ENCODE assay signal across 17 cellular contexts in genomic region chr16:87252269-87252970, GRCh38.
DNase-seq lines count a peak whose midpoint lies in the region; ATAC-seq and TF ChIP-seq lines count a peak whose summit lies in the region.
"Had no signal": no experiment of that assay in that cellular context is flagged by ENCODE, and none has a peak within 500 bp of the region (broad histone marks: within the 10 kb centered on the region; RNA-seq: fewer than 3 reads in every experiment).

No MANE protein-coding gene starts in this region.

- intact Hi-C loops in activated CD4-positive, alpha-beta T cell treated with anti-CD3 and anti-CD28 coated beads for 36 hours (cut with DNase I, micrococcal nuclease) = no loop called here
- intact Hi-C loops in upper lobe of right lung (cut with DNase I) = no loop called here

- no peak overlapping the region for H3K4me3 ChIP-seq in upper lobe of right lung
- H3K4me3 ChIP-seq: GM12878, HAP-1 had no signal

- peak; percentile 19 for ATAC-seq in activated CD4-positive, alpha-beta T cell treated with anti-CD3 and anti-CD28 coated beads for 36 hours
- ATAC-seq in stimulated activated naive CD8-positive, alpha-beta T cell treated with anti-CD3 and anti-CD28 coated beads, Interleukin-15, Interleukin-2, amounts not matched to agents 100 U/mL and 50 U/mL, for 24 hours = peak; percentile 70
- no peak for ATAC-seq in stimulated activated naive CD8-positive, alpha-beta T cell treated with anti-CD3 and anti-CD28 coated beads, Interleukin-15, amount 100 ng/mL, for 72 hours
- no peak for ATAC-seq in upper lobe of right lung
- no peak for ATAC-seq in GM19035 (IDR thresholded peaks at IDR 0.05; ENCODE audit: unreplicated experiment)
- ATAC-seq: GM12878 had no signal

- no peaks in the 10 kb centered on the region for H3K9me3 Mint-ChIP-seq in activated CD4-positive, alpha-beta T cell treated with anti-CD3 and anti-CD28 coated beads for 36 hours (ENCODE audit: low read depth)
- no peaks in the 10 kb centered on the region for H3K9me3 Mint-ChIP-seq in stimulated activated naive CD8-positive, alpha-beta T cell treated with anti-CD3 and anti-CD28 coated beads, Interleukin-15, amount 100 ng/mL, for 72 hours
- H3K9me3 Mint-ChIP-seq in T-helper 2 cell treated with Interferon-gamma antibody and Interleukin-4, amounts not matched to agents 5 μg/mL and 100 μg/mL, for 36 hours = no peaks in the 10 kb centered on the region

- POLR2A ChIA-PET in activated CD4-positive, alpha-beta T cell treated with anti-CD3 and anti-CD28 coated beads for 36 hours (lab: Charles Lee) = no interaction called here
- POLR2A ChIA-PET in HEK293T (lab: Yijun Ruan, JAX) = no interaction called here

- H3K4me3 Mint-ChIP-seq in activated CD4-positive, alpha-beta T cell treated with anti-CD3 and anti-CD28 coated beads for 36 hours = no peak overlapping the region
- H3K4me3 Mint-ChIP-seq in stimulated activated naive CD8-positive, alpha-beta T cell treated with anti-CD3 and anti-CD28 coated beads, Interleukin-15, amount 100 ng/mL, for 72 hours = no peak overlapping the region
- H3K4me3 Mint-ChIP-seq in T-helper 2 cell treated with Interferon-gamma antibody and Interleukin-4, amounts not matched to agents 5 μg/mL and 100 μg/mL, for 36 hours = no peak overlapping the region

- no peaks in the 10 kb centered on the region for H3K36me3 Mint-ChIP-seq in activated CD4-positive, alpha-beta T cell treated with anti-CD3 and anti-CD28 coated beads for 36 hours (ENCODE audit: low read depth)
- H3K36me3 Mint-ChIP-seq in T-helper 2 cell treated with Interferon-gamma antibody and Interleukin-4, amounts not matched to agents 5 μg/mL and 100 μg/mL, for 36 hours (ENCODE audit: low read depth) = no peaks in the 10 kb centered on the region

- H3K4me1 Mint-ChIP-seq in activated CD4-positive, alpha-beta T cell treated with anti-CD3 and anti-CD28 coated beads for 36 hours = peaks cover 6% of the 10 kb centered on the region
- peaks cover 11% of the 10 kb centered on the region for H3K4me1 Mint-ChIP-seq in stimulated activated naive CD8-positive, alpha-beta T cell treated with anti-CD3 and anti-CD28 coated beads, Interleukin-15, amount 100 ng/mL, for 72 hours
- H3K4me1 Mint-ChIP-seq in T-helper 2 cell treated with Interferon-gamma antibody and Interleukin-4, amounts not matched to agents 5 μg/mL and 100 μg/mL, for 36 hours (ENCODE audit: low read depth) = peaks cover 23% of the 10 kb centered on the region

- no peaks in the 10 kb centered on the region for H3K9me3 ChIP-seq in upper lobe of right lung
- H3K9me3 ChIP-seq: HAP-1 had no signal

- no peaks in the 10 kb centered on the region for H3K4me1 ChIP-seq in upper lobe of right lung
- H3K4me1 ChIP-seq: HAP-1 had no signal

- no peaks in the 10 kb centered on the region for H3K27me3 ChIP-seq in upper lobe of right lung

- no peak for TF ChIP-seq CTCF in upper lobe of right lung (IDR thresholded peaks at IDR 0.05)

- no peak overlapping the region for H3K27ac ChIP-seq in upper lobe of right lung
- H3K27ac ChIP-seq: C4-2B had no signal

- CTCF ChIA-PET in activated CD4-positive, alpha-beta T cell treated with anti-CD3 and anti-CD28 coated beads for 36 hours (lab: Charles Lee) = interaction anchor here (0.7 kb wide), 2 partner anchors 51 to 122 kb away, joined by 3 read pairs; no protein-coding TSS in a partner anchor
- CTCF ChIA-PET in HEK293T (lab: Yijun Ruan, JAX) = no interaction called here

- no peak overlapping the region for H3K27ac Mint-ChIP-seq in activated CD4-positive, alpha-beta T cell treated with anti-CD3 and anti-CD28 coated beads for 36 hours
- H3K27ac Mint-ChIP-seq in stimulated activated naive CD8-positive, alpha-beta T cell treated with anti-CD3 and anti-CD28 coated beads, Interleukin-15, amount 100 ng/mL, for 72 hours = no peak overlapping the region
- H3K27ac Mint-ChIP-seq in T-helper 2 cell treated with Interferon-gamma antibody and Interleukin-4, amounts not matched to agents 5 μg/mL and 100 μg/mL, for 36 hours = no peak overlapping the region

- H3K36me3 ChIP-seq in upper lobe of right lung = no peaks in the 10 kb centered on the region
- H3K36me3 ChIP-seq: HAP-1 had no signal

- peak; percentile 12 for DNase-seq in activated CD4-positive, alpha-beta T cell treated with anti-CD3 and anti-CD28 coated beads for 36 hours
- no peak for DNase-seq in activated CD4-positive, alpha-beta T cell treated with anti-CD3 and anti-CD28 coated beads, Interleukin-2, amount 50 U/mL, for 1 hour
- DNase-seq in stimulated activated naive CD8-positive, alpha-beta T cell treated with anti-CD3 and anti-CD28 coated beads, Interleukin-15, Interleukin-2, amounts not matched to agents 100 U/mL and 50 U/mL, for 24 hours = no peak
- DNase-seq in stimulated activated naive CD8-positive, alpha-beta T cell treated with anti-CD3 and anti-CD28 coated beads, Interleukin-15, amount 100 ng/mL, for 72 hours = no peak
- DNase-seq in T-helper 2 cell treated with Interferon-gamma antibody and Interleukin-4, amounts not matched to agents 5 μg/mL and 100 μg/mL, for 36 hours (ENCODE audit: low spot score) = peak; percentile 16
- DNase-seq in upper lobe of right lung = peak; percentile 23
- no peak for DNase-seq in HEK293T (ENCODE audit: extremely low spot score)
- DNase-seq: 8988T, KBM-7, NCI-H1105, NCI-H187, NCI-H446, SHP77 treated with DMSO at 0.1 percent for 48 hours had no signal

- H3K27me3 Mint-ChIP-seq in activated CD4-positive, alpha-beta T cell treated with anti-CD3 and anti-CD28 coated beads for 36 hours = no peaks in the 10 kb centered on the region
- no peaks in the 10 kb centered on the region for H3K27me3 Mint-ChIP-seq in stimulated activated naive CD8-positive, alpha-beta T cell treated with anti-CD3 and anti-CD28 coated beads, Interleukin-15, amount 100 ng/mL, for 72 hours
- no peaks in the 10 kb centered on the region for H3K27me3 Mint-ChIP-seq in T-helper 2 cell treated with Interferon-gamma antibody and Interleukin-4, amounts not matched to agents 5 μg/mL and 100 μg/mL, for 36 hours (ENCODE audit: low read depth)

TF ChIP-seq in HEK293T, 16 proteins besides CTCF, POLR2A, EP300 and RAD21:
- no peak for TF ChIP-seq BHLHE40 (IDR thresholded peaks at IDR 0.05; ENCODE audit: borderline replicate concordance)
- no peak for TF ChIP-seq SP1 (IDR thresholded peaks at IDR 0.05)
- TF ChIP-seq FOXM1 (IDR thresholded peaks at IDR 0.05; ENCODE audit: borderline replicate concordance) = no peak
- TF ChIP-seq CTBP1 (IDR thresholded peaks at IDR 0.05; ENCODE audit: borderline replicate concordance) = no peak
- no peak for TF ChIP-seq L3MBTL2 (conservative IDR thresholded peaks at IDR 0.05)
- TF ChIP-seq FOXA1 (IDR thresholded peaks at IDR 0.05) = no peak
- TF ChIP-seq TARDBP (IDR thresholded peaks at IDR 0.05) = no peak
- TF ChIP-seq ZNF384 (IDR thresholded peaks at IDR 0.05) = no peak
- TF ChIP-seq ELF4 (IDR thresholded peaks at IDR 0.05) = no peak
- no peak for TF ChIP-seq LEF1 (IDR thresholded peaks at IDR 0.05; ENCODE audit: borderline replicate concordance)
- no peak for TF ChIP-seq ARNT (IDR thresholded peaks at IDR 0.05)
- no peak for TF ChIP-seq PKNOX1 (IDR thresholded peaks at IDR 0.05)
- no peak for TF ChIP-seq FOXK2 (IDR thresholded peaks at IDR 0.05)
- no peak for TF ChIP-seq HDGF (IDR thresholded peaks at IDR 0.05; ENCODE audit: borderline replicate concordance)
- TF ChIP-seq SUZ12 (IDR thresholded peaks at IDR 0.05) = no peak
- TF ChIP-seq NFRKB (IDR thresholded peaks at IDR 0.05) = no peak

Comparison
In these comparisons a context has a peak if more than half of its experiments do, and no peak if none do; other contexts are left out.
1. ATAC-seq: peak in activated CD4-positive, alpha-beta T cell treated with anti-CD3 and anti-CD28 coated beads for 36 hours (single experiment) and stimulated activated naive CD8-positive, alpha-beta T cell treated with anti-CD3 and anti-CD28 coated beads, Interleukin-15, Interleukin-2, amounts not matched to agents 100 U/mL and 50 U/mL, for 24 hours (single experiment); none in stimulated activated naive CD8-positive, alpha-beta T cell treated with anti-CD3 and anti-CD28 coated beads, Interleukin-15, amount 100 ng/mL, for 72 hours (single experiment), upper lobe of right lung (single experiment) and GM19035 (single experiment).
2. DNase-seq: peak in activated CD4-positive, alpha-beta T cell treated with anti-CD3 and anti-CD28 coated beads for 36 hours (single experiment), T-helper 2 cell treated with Interferon-gamma antibody and Interleukin-4, amounts not matched to agents 5 μg/mL and 100 μg/mL, for 36 hours (single experiment) and upper lobe of right lung (single experiment); none in activated CD4-positive, alpha-beta T cell treated with anti-CD3 and anti-CD28 coated beads, Interleukin-2, amount 50 U/mL, for 1 hour (single experiment), stimulated activated naive CD8-positive, alpha-beta T cell treated with anti-CD3 and anti-CD28 coated beads, Interleukin-15, Interleukin-2, amounts not matched to agents 100 U/mL and 50 U/mL, for 24 hours (single experiment), stimulated activated naive CD8-positive, alpha-beta T cell treated with anti-CD3 and anti-CD28 coated beads, Interleukin-15, amount 100 ng/mL, for 72 hours (0 of 2) and HEK293T (single experiment).